8 cellular contexts compared by ENCODE assay signal in the genomic region with DNA sequence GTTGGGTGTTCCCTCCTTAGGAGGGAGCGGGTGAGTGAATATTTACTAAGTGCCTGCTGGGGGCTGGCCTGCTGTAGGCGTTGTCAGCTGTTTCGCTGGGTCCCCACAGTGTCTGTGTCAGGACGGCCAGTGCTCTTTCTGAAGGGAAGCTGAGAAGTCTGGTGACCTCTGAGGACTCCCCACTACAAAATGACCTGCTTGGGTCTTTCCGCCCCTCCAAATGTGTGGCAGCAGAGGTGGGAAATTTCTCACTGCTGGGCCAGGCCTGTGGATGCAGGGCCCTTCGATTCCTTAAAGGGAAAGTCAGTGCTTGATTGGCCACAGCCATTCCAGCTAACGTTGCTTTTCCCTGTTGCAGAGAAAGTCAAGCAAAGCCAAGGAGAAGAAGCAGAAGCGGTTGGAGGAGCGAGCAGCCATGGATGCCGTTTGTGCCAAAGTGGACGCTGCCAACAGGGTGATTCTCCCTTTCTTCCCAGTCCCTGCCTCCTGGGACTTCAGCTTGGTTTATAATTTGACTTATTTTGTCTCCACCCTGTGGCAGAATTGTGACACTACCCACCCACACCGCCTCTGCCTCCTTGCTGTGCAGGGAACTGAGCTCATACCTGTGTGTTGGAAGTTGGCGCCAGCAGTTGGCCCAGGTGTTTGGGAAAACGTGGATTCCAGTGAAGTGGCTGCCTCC. TPM values are rescaled to one million over a fixed set of nuclear protein-coding genes. Genes with fewer than 3 reads are reported as not detected.
A peak's percentile ranks its signal among the peaks of the same experiment; 100 is the strongest.
DNase-seq lines count a peak whose midpoint lies in the region; ATAC-seq and TF ChIP-seq lines count a peak whose summit lies in the region.

No MANE protein-coding gene starts in this region.

- H3K27ac ChIP-seq in BLaER1 treated with 17β-estradiol and CSF1 and Interleukin-3, amounts not matched to agents 10 nM and 100 nM = peak overlapping the region in 4 of 11 experiments; percentile 3 to 35 (median 14); a peak in 5 of 22 replicates
- no peak overlapping the region for H3K27ac ChIP-seq in HEK293 (ENCODE audit: extremely low read depth, low read depth, low read length)

- H3K4me3 Mint-ChIP-seq in activated CD8-positive, alpha-beta T cell treated with anti-CD3 and anti-CD28 coated beads, Interleukin-2, amount 10 ng/mL, durations not matched to agents 7 days and 5 days = no peak overlapping the region
- H3K4me3 Mint-ChIP-seq in endothelial cell (ENCODE audit: unreplicated experiment) = no peak overlapping the region

- peak overlapping the region; percentile 33 to 58 (median 47); a peak in 21 of 22 replicates for H3K4me2 ChIP-seq in BLaER1 treated with 17β-estradiol and CSF1 and Interleukin-3, amounts not matched to agents 10 nM and 100 nM

- POLR2A ChIA-PET in HEK293 (lab: Yijun Ruan, JAX) = interaction anchor here (1.0 to 1.9 kb wide), 5 partner anchors 14 to 177 kb away, joined by 3 to 14 read pairs (median 5); partner anchors contain the start of genes MARK2, RCOR2 and ZFTA
- POLR2A ChIA-PET in activated CD8-positive, alpha-beta T cell treated with anti-CD3 and anti-CD28 coated beads, Interleukin-2, amount 10 ng/mL, durations not matched to agents 7 days and 5 days (lab: Charles Lee) = interaction anchor here (0.7 to 1.3 kb wide), 3 partner anchors 106 to 109 kb away, joined by 3 to 5 read pairs (median 3); no protein-coding TSS in a partner anchor

- H3K4me1 Mint-ChIP-seq in activated CD8-positive, alpha-beta T cell treated with anti-CD3 and anti-CD28 coated beads, Interleukin-2, amount 10 ng/mL, durations not matched to agents 7 days and 5 days (ENCODE audit: low read depth) = peaks cover 18% of the 10 kb centered on the region
- H3K4me1 Mint-ChIP-seq in endothelial cell (ENCODE audit: unreplicated experiment) = peaks cover under 1% of the 10 kb centered on the region

- peaks cover 38 to 52% (median 47%) of the 10 kb centered on the region in 10 experiments for H3K4me1 ChIP-seq in BLaER1 treated with 17β-estradiol and CSF1 and Interleukin-3, amounts not matched to agents 10 nM and 100 nM
- no peaks in the 10 kb centered on the region for H3K4me1 ChIP-seq in HEK293 (ENCODE audit: control insufficient read depth, insufficient read depth, low read length)

- H3K4me3 ChIP-seq in BLaER1 treated with 17β-estradiol and CSF1 and Interleukin-3, amounts not matched to agents 10 nM and 100 nM = no peak overlapping the region
- H3K4me3 ChIP-seq in HEK293 (ENCODE audit: low read depth, low read length) = no peak overlapping the region

- peak; percentile 87 for ATAC-seq in activated CD8-positive, alpha-beta T cell treated with anti-CD3 and anti-CD28 coated beads, Interleukin-2, amount 10 ng/mL, durations not matched to agents 7 days and 5 days
- ATAC-seq in GM21717 (IDR thresholded peaks at IDR 0.05; ENCODE audit: unreplicated experiment) = no peak

- peaks cover 22% of the 10 kb centered on the region for H3K36me3 Mint-ChIP-seq in activated CD8-positive, alpha-beta T cell treated with anti-CD3 and anti-CD28 coated beads, Interleukin-2, amount 10 ng/mL, durations not matched to agents 7 days and 5 days (ENCODE audit: low read depth)
- no peaks in the 10 kb centered on the region for H3K36me3 Mint-ChIP-seq in endothelial cell (ENCODE audit: low read depth, unreplicated experiment)

- peaks cover 25 to 84% (median 51%) of the 10 kb centered on the region in 11 experiments for H3K36me3 ChIP-seq in BLaER1 treated with 17β-estradiol and CSF1 and Interleukin-3, amounts not matched to agents 10 nM and 100 nM
- peaks cover 4 to 70% of the 10 kb centered on the region in 2 experiments; a peak in 2 of 3 replicates for H3K36me3 ChIP-seq in HEK293 (ENCODE audit: control insufficient read depth in 2 of 2, insufficient read depth in 1 of 2, low read length in 2 of 2)

- H3K9me3 ChIP-seq in BLaER1 treated with 17β-estradiol and CSF1 and Interleukin-3, amounts not matched to agents 10 nM and 100 nM (replicated peaks in 1 of 11) = no peaks in the 10 kb centered on the region
- H3K9me3 ChIP-seq in HEK293 (ENCODE audit: control insufficient read depth, insufficient read depth, low read depth, low read length) = no peaks in the 10 kb centered on the region

- TF ChIP-seq CTCF in HEK293 (tag by site-specific recombination; IDR thresholded peaks at IDR 0.05) (peak; percentile 64), endothelial cell (IDR thresholded peaks at IDR 0.05; ENCODE audit: unreplicated experiment) (peak; percentile 55)

- H3K27ac Mint-ChIP-seq in activated CD8-positive, alpha-beta T cell treated with anti-CD3 and anti-CD28 coated beads, Interleukin-2, amount 10 ng/mL, durations not matched to agents 7 days and 5 days = no peak overlapping the region
- H3K27ac Mint-ChIP-seq in endothelial cell (ENCODE audit: unreplicated experiment) = no peak overlapping the region

- CTCF ChIA-PET in HEK293 (lab: Yijun Ruan, JAX) = interaction anchor here (0.5 to 7.5 kb wide), 34 partner anchors 9 to 1385 kb away, joined by 3 to 135 read pairs (median 4); partner anchors contain the start of genes MARK2 and RCOR2
- CTCF ChIA-PET in activated CD8-positive, alpha-beta T cell treated with anti-CD3 and anti-CD28 coated beads, Interleukin-2, amount 10 ng/mL, durations not matched to agents 7 days and 5 days (lab: Charles Lee) = interaction anchor here (0.7 to 6.7 kb wide), 41 partner anchors 8 to 192 kb away, joined by 3 to 188 read pairs (median 5); partner anchors contain the start of genes MARK2, RCOR2 and ZFTA

- H3K9ac ChIP-seq in BLaER1 treated with 17β-estradiol and CSF1 and Interleukin-3, amounts not matched to agents 10 nM and 100 nM = peak overlapping the region in 10 of 11 experiments; percentile 2 to 59 (median 30); a peak in 16 of 22 replicates

- peak; percentile 76 for DNase-seq in NCI-H526 treated with DMSO at 0.1 percent for 48 hours (lab: John Stamatoyannopoulos, UW)
- DNase-seq in activated CD8-positive, alpha-beta T cell treated with anti-CD3 and anti-CD28 coated beads, Interleukin-2, amount 10 ng/mL, durations not matched to agents 7 days and 5 days = peak; percentile 64
- DNase-seq in endothelial cell (ENCODE audit: low spot score) = peak; percentile 48
- DNase-seq in midbrain (lab: John Stamatoyannopoulos, UW) = peak; percentile 84
- peak; percentile 43 for DNase-seq in stimulated activated naive CD4-positive, alpha-beta T cell treated with Interleukin-2 at 50 U/mL for 16 hours (lab: John Stamatoyannopoulos, UW)

- H3K27me3 ChIP-seq in BLaER1 treated with 17β-estradiol and CSF1 and Interleukin-3, amounts not matched to agents 10 nM and 100 nM = no peaks in the 10 kb centered on the region

- H4K20me1 ChIP-seq in BLaER1 treated with 17β-estradiol and CSF1 and Interleukin-3, amounts not matched to agents 10 nM and 100 nM = peaks cover 24 to 56% (median 42%) of the 10 kb centered on the region in 11 experiments; a peak in 19 of 22 replicates

- no peaks in the 10 kb centered on the region for H3K27me3 Mint-ChIP-seq in activated CD8-positive, alpha-beta T cell treated with anti-CD3 and anti-CD28 coated beads, Interleukin-2, amount 10 ng/mL, durations not matched to agents 7 days and 5 days (ENCODE audit: low read depth)
- H3K27me3 Mint-ChIP-seq in endothelial cell (ENCODE audit: unreplicated experiment) = peaks cover 2% of the 10 kb centered on the region

- no peaks in the 10 kb centered on the region for H3K9me3 Mint-ChIP-seq in activated CD8-positive, alpha-beta T cell treated with anti-CD3 and anti-CD28 coated beads, Interleukin-2, amount 10 ng/mL, durations not matched to agents 7 days and 5 days (ENCODE audit: insufficient read depth)
- H3K9me3 Mint-ChIP-seq in endothelial cell (ENCODE audit: unreplicated experiment) = no peaks in the 10 kb centered on the region

TF ChIP-seq in HEK293, 187 proteins besides CTCF, POLR2A, EP300 and RAD21 (continues in another document):
- TF ChIP-seq, protein P1, sequence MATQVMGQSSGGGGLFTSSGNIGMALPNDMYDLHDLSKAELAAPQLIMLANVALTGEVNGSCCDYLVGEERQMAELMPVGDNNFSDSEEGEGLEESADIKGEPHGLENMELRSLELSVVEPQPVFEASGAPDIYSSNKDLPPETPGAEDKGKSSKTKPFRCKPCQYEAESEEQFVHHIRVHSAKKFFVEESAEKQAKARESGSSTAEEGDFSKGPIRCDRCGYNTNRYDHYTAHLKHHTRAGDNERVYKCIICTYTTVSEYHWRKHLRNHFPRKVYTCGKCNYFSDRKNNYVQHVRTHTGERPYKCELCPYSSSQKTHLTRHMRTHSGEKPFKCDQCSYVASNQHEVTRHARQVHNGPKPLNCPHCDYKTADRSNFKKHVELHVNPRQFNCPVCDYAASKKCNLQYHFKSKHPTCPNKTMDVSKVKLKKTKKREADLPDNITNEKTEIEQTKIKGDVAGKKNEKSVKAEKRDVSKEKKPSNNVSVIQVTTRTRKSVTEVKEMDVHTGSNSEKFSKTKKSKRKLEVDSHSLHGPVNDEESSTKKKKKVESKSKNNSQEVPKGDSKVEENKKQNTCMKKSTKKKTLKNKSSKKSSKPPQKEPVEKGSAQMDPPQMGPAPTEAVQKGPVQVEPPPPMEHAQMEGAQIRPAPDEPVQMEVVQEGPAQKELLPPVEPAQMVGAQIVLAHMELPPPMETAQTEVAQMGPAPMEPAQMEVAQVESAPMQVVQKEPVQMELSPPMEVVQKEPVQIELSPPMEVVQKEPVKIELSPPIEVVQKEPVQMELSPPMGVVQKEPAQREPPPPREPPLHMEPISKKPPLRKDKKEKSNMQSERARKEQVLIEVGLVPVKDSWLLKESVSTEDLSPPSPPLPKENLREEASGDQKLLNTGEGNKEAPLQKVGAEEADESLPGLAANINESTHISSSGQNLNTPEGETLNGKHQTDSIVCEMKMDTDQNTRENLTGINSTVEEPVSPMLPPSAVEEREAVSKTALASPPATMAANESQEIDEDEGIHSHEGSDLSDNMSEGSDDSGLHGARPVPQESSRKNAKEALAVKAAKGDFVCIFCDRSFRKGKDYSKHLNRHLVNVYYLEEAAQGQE (tag by site-specific recombination; IDR thresholded peaks at IDR 0.05) = no peak
- TF ChIP-seq KLF8 (tag by site-specific recombination; IDR thresholded peaks at IDR 0.05) = no peak
- TF ChIP-seq EGR2 (tag by site-specific recombination; IDR thresholded peaks at IDR 0.05; ENCODE audit: low read depth) = peak; percentile 66; the same call in 1 of the 2 replicates
- TF ChIP-seq ZNF292 (tag by site-specific recombination; IDR thresholded peaks at IDR 0.05; ENCODE audit: borderline replicate concordance, low read depth) = no peak

RNA-seq across cellular contexts. Expression of gene NAA40, which starts 6.8 kb away (rescaled TPM):
- 10 to 100 TPM; 42.6 to 44.9 TPM for total RNA-seq in activated CD8-positive, alpha-beta T cell treated with anti-CD3 and anti-CD28 coated beads, Interleukin-2, amount 10 ng/mL, durations not matched to agents 7 days and 5 days
- total RNA-seq in endothelial cell (ENCODE audit: unreplicated experiment) = 48.2 TPM

RNA-seq across cellular contexts. Expression of gene RCOR2, which starts 28.7 kb away (rescaled TPM):
- under 1 TPM; 0.55 to 0.60 TPM for total RNA-seq in activated CD8-positive, alpha-beta T cell treated with anti-CD3 and anti-CD28 coated beads, Interleukin-2, amount 10 ng/mL, durations not matched to agents 7 days and 5 days
- 9.3 TPM for total RNA-seq in endothelial cell (ENCODE audit: unreplicated experiment)

RNA-seq across cellular contexts. Expression of gene COX8A, which starts 28.8 kb away (rescaled TPM):
- total RNA-seq in activated CD8-positive, alpha-beta T cell treated with anti-CD3 and anti-CD28 coated beads, Interleukin-2, amount 10 ng/mL, durations not matched to agents 7 days and 5 days = 100 to 1,000 TPM; 528 to 569 TPM
- total RNA-seq in endothelial cell (ENCODE audit: unreplicated experiment) = 188 TPM

RNA-seq across cellular contexts. Expression of gene OTUB1, which starts 40.6 kb away (rescaled TPM):
- total RNA-seq in activated CD8-positive, alpha-beta T cell treated with anti-CD3 and anti-CD28 coated beads, Interleukin-2, amount 10 ng/mL, durations not matched to agents 7 days and 5 days = 100 to 1,000 TPM in 1 of 2 experiments, 10 to 100 TPM in 1; 93.7 to 102 TPM
- total RNA-seq in endothelial cell (ENCODE audit: unreplicated experiment) = 69.8 TPM
